In genomic region chr6:87699576-87699975, GRCh38 we compare ENCODE assay signal across 8 cellular contexts. TPM values are rescaled to one million over a fixed set of nuclear protein-coding genes. Genes with fewer than 3 reads are reported as not detected.
DNase-seq lines count a peak whose midpoint lies in the region; ATAC-seq, FAIRE-seq and TF ChIP-seq lines count a peak whose summit lies in the region.

No MANE protein-coding gene starts in this region.

- H3K4me1 ChIP-seq in CD8-positive, alpha-beta memory T cell (ENCODE audit: insufficient read depth, low read length): peaks cover 28% of the 10 kb centered on the region
- H3K4me1 ChIP-seq in NT2/D1 (ENCODE audit: insufficient read depth, insufficient read length) (no peaks in the 10 kb centered on the region), endodermal cell (ENCODE audit: control insufficient read depth, insufficient read depth, low read length) (no peaks in the 10 kb centered on the region), osteoblast (ENCODE audit: insufficient read depth, low read length) (peaks cover 17% of the 10 kb centered on the region)

- ATAC-seq in HG02798 (IDR thresholded peaks at IDR 0.05; ENCODE audit: poor library complexity, unreplicated experiment): no peak

- H4K20me1 ChIP-seq in osteoblast (ENCODE audit: insufficient read depth, low read length): peaks cover 59% of the 10 kb centered on the region

- no peaks in the 10 kb centered on the region for H3K36me3 ChIP-seq in CD8-positive, alpha-beta memory T cell (ENCODE audit: insufficient read depth, low read length)
- H3K36me3 ChIP-seq in NT2/D1 (ENCODE audit: insufficient read depth, insufficient read length, low read length): peaks cover 17% of the 10 kb centered on the region
- H3K36me3 ChIP-seq in endodermal cell (ENCODE audit: control insufficient read depth, insufficient read depth, low read length): peaks cover 16% of the 10 kb centered on the region
- no peaks in the 10 kb centered on the region for H3K36me3 ChIP-seq in osteoblast (ENCODE audit: insufficient read depth, low read length)

- H3K9me3 ChIP-seq in CD8-positive, alpha-beta memory T cell (ENCODE audit: low read length): no peaks in the 10 kb centered on the region
- H3K9me3 ChIP-seq in NT2/D1 (ENCODE audit: insufficient read depth, low read length) (no peaks in the 10 kb centered on the region), endodermal cell (ENCODE audit: control insufficient read depth, low read length) (no peaks in the 10 kb centered on the region), osteoblast (ENCODE audit: low read depth, low read length) (no peaks in the 10 kb centered on the region)

- CTCF ChIA-PET in CD8-positive, alpha-beta memory T cell (lab: Charles Lee): interaction anchor here (0.9 to 1.5 kb wide), 3 partner anchors 11 to 20 kb away, joined by 3 to 5 read pairs (median 3); no protein-coding TSS in a partner anchor

- peak overlapping the region in 7 of 8 donors; percentile 3 to 98 (median 88) for H3K27ac Mint-ChIP-seq in CD8-positive, alpha-beta memory T cell
- H3K27ac Mint-ChIP-seq in endodermal cell: no peak overlapping the region

- peak overlapping the region; percentile 82 for H3K4me3 ChIP-seq in CD8-positive, alpha-beta memory T cell (ENCODE audit: low read length)
- peak overlapping the region; percentile 86 for H3K4me3 ChIP-seq in NT2/D1 (ENCODE audit: insufficient read length, low read depth)
- H3K4me3 ChIP-seq in endodermal cell (ENCODE audit: low read length): peak overlapping the region; percentile 91
- peak overlapping the region; percentile 98 for H3K4me3 ChIP-seq in osteoblast (ENCODE audit: insufficient read depth, low read length)

- H3K4me1 Mint-ChIP-seq in CD8-positive, alpha-beta memory T cell: peaks cover 56 to 66% (median 64%) of the 10 kb centered on the region in 3 donors
- H3K4me1 Mint-ChIP-seq in endodermal cell: peaks cover 29% of the 10 kb centered on the region

- FAIRE-seq in urothelium cell line (lab: Jason Lieb, UNC): no peak

- H3K79me2 ChIP-seq in osteoblast (ENCODE audit: insufficient read depth, low read length): peaks cover 74% of the 10 kb centered on the region

- WGBS in endodermal cell (ENCODE audit: insufficient coverage in 1 of 2, insufficient read length in 1 of 2), 2 experiments: 2 to 17% methylated on average over 1 to 4 of the region's 4 CpGs

- no peak overlapping the region for H2AFZ ChIP-seq in osteoblast (ENCODE audit: low read length)

- no peaks in the 10 kb centered on the region for H3K27me3 ChIP-seq in CD8-positive, alpha-beta memory T cell (ENCODE audit: insufficient read depth, low read length, poor library complexity, severe bottlenecking)
- no peaks in the 10 kb centered on the region for H3K27me3 ChIP-seq in NT2/D1 (ENCODE audit: insufficient read depth, insufficient read length)
- H3K27me3 ChIP-seq in endodermal cell (ENCODE audit: control insufficient read depth, insufficient read depth, low read length, poor library complexity, severe bottlenecking): no peaks in the 10 kb centered on the region
- H3K27me3 ChIP-seq in osteoblast (ENCODE audit: insufficient read depth, low read length): no peaks in the 10 kb centered on the region

- no peak for DNase-seq in CD8-positive, alpha-beta memory T cell
- DNase-seq in NT2/D1 (ENCODE audit: low read depth, low spot score): no peak
- DNase-seq in endodermal cell: no peak
- no peak for DNase-seq in osteoblast (ENCODE audit: insufficient read length, low spot score, missing footprints)
- DNase-seq in GDM1 (lab: John Stamatoyannopoulos, UW): no peak
- no peak for DNase-seq in urothelium cell line (ENCODE audit: low spot score)
- DNase-seq in NCI-H82 (lab: John Stamatoyannopoulos, UW): no peak

- H3K9me3 Mint-ChIP-seq in CD8-positive, alpha-beta memory T cell: no peaks in the 10 kb centered on the region
- no peaks in the 10 kb centered on the region for H3K9me3 Mint-ChIP-seq in endodermal cell

- H3K27ac ChIP-seq in CD8-positive, alpha-beta memory T cell (ENCODE audit: low read depth, low read length): peak overlapping the region; percentile 91
- H3K27ac ChIP-seq in endodermal cell (ENCODE audit: low read depth, low read length) (no peak overlapping the region), osteoblast (ENCODE audit: low read depth, low read length) (peak overlapping the region; percentile 78)

- H3K36me3 Mint-ChIP-seq in CD8-positive, alpha-beta memory T cell: peaks cover 0 to 26% (median 0%) of the 10 kb centered on the region in 3 donors
- H3K36me3 Mint-ChIP-seq in endodermal cell (ENCODE audit: low read depth): peaks cover 7% of the 10 kb centered on the region

- peaks cover 0 to 4% of the 10 kb centered on the region in 2 donors for H3K27me3 Mint-ChIP-seq in CD8-positive, alpha-beta memory T cell
- H3K27me3 Mint-ChIP-seq in endodermal cell (ENCODE audit: insufficient read depth): no peaks in the 10 kb centered on the region

- no peak for TF ChIP-seq CTCF in endodermal cell (conservative IDR thresholded peaks at IDR 0.05)
- no peak for TF ChIP-seq CTCF in osteoblast (IDR thresholded peaks at IDR 0.05; ENCODE audit: extremely low read depth, low read depth, low read length)

- POLR2A ChIA-PET in CD8-positive, alpha-beta memory T cell (lab: Charles Lee): interaction anchor here (0.9 to 1.3 kb wide), 2 partner anchors 23 to 110 kb away, joined by 3 to 5 read pairs; no protein-coding TSS in a partner anchor

- peak overlapping the region; percentile 53 for H3K9ac ChIP-seq in NT2/D1 (ENCODE audit: insufficient read length, low read depth)
- peak overlapping the region; percentile 95 for H3K9ac ChIP-seq in endodermal cell (ENCODE audit: extremely low read depth, low read length, poor library complexity, severe bottlenecking)

- H3K4me2 ChIP-seq in osteoblast (ENCODE audit: insufficient read depth, low read length): peak overlapping the region; percentile 92

- H3K4me3 Mint-ChIP-seq in CD8-positive, alpha-beta memory T cell: peak overlapping the region; percentile 93 to 99 (median 97)
- peak overlapping the region; percentile 93 for H3K4me3 Mint-ChIP-seq in endodermal cell

RNA-seq across cellular contexts. Expression of gene AKIRIN2, which starts 2.5 kb away (rescaled TPM):
- 10 to 100 TPM; 47.3 to 49.3 TPM for total RNA-seq in CD8-positive, alpha-beta memory T cell
- polyA plus RNA-seq in CD8-positive, alpha-beta memory T cell: 55.6 TPM
- total RNA-seq in endodermal cell: 10 to 100 TPM; 70.4 to 73.5 TPM
- 78.6 TPM for polyA plus RNA-seq in endodermal cell (2013, experiment 1 of 2)
- polyA plus RNA-seq in endodermal cell (2013, experiment 2 of 2): 71.6 TPM
- 15.2 and 18.3 TPM in 2 replicates for total RNA-seq in osteoblast
